Comparison of ENCODE assay signal across 7 cellular contexts in the genomic region with DNA sequence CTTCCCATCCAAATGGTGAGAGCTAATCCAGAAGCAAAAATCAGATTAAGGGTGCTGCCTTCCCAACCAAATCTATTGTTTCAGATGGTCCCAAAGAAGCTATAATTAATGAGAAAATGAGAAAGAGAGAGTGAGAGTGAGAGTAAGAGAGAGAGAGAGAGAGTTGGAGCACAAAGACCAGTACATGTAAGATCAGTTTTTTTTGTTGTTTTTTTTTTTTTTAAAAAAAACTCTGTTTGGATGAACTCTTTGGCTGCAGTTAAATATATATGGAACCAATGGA.
"Had no signal": no experiment of that assay in that cellular context is flagged by ENCODE, and none has a peak within 500 bp of the region (broad histone marks: within the 10 kb centered on the region; RNA-seq: fewer than 3 reads in every experiment).

No MANE protein-coding gene starts in this region.

- DNase-seq: H9, HCEC 1CT, HFFc6, KBM-7 had no signal

- H3K4me3 Mint-ChIP-seq: GM23338, H9, HFFc6, IgD-negative memory B cell had no signal

- ATAC-seq: GM23338, HepG2 had no signal

- H3K27ac Mint-ChIP-seq: GM23338, H9, HFFc6, IgD-negative memory B cell had no signal

- H3K27me3 Mint-ChIP-seq: IgD-negative memory B cell had no signal
